ENCODE assay signal across 8 cellular contexts in genomic region chr22:38305481-38306448, GRCh38. TPM values are rescaled to one million over a fixed set of nuclear protein-coding genes. Genes with fewer than 3 reads are reported as not detected.
DNase-seq lines count a peak whose midpoint lies in the region; ATAC-seq and TF ChIP-seq lines count a peak whose summit lies in the region.

No MANE protein-coding gene starts in this region.

- peak overlapping the region; percentile 79 for H3K27ac Mint-ChIP-seq in activated CD8-positive, alpha-beta T cell treated with anti-CD3 and anti-CD28 coated beads for 36 hours
- peak overlapping the region; percentile 93 for H3K27ac Mint-ChIP-seq in progenitor cell of endocrine pancreas

- H3K9ac ChIP-seq in ES-I3 (ENCODE audit: low read depth, low read length) (peak overlapping the region; percentile 22; the same call in 1 of the 2 replicates), HUES48 (ENCODE audit: low read depth, low read length) (no peak overlapping the region), fibroblast of lung (ENCODE audit: insufficient read depth, low read length) (no peak overlapping the region)

- H3K4me3 ChIP-seq in HUES48 (ENCODE audit: low read depth, low read length) = no peak overlapping the region
- H3K4me3 ChIP-seq in fibroblast of lung (replicated peaks in 1 of 4; ENCODE audit: control extremely low read depth in 1 of 4, insufficient read depth in 1 of 4, low read depth in 3 of 4, low read length in 4 of 4) = no peak overlapping the region

- peaks cover 32% of the 10 kb centered on the region for H3K36me3 Mint-ChIP-seq in activated CD8-positive, alpha-beta T cell treated with anti-CD3 and anti-CD28 coated beads for 36 hours (ENCODE audit: low read depth)
- peaks cover 19% of the 10 kb centered on the region for H3K36me3 Mint-ChIP-seq in progenitor cell of endocrine pancreas (ENCODE audit: insufficient read depth)

- no peak overlapping the region for H3K4me3 Mint-ChIP-seq in activated CD8-positive, alpha-beta T cell treated with anti-CD3 and anti-CD28 coated beads for 36 hours
- H3K4me3 Mint-ChIP-seq in progenitor cell of endocrine pancreas (ENCODE audit: low read depth) = no peak overlapping the region

- peaks cover 94% of the 10 kb centered on the region for H3K79me2 ChIP-seq in fibroblast of lung (ENCODE audit: control insufficient read depth, insufficient read depth, low read length)

- CTCF ChIA-PET in activated CD8-positive, alpha-beta T cell treated with anti-CD3 and anti-CD28 coated beads for 36 hours (lab: Charles Lee) = interaction anchor here (0.7 to 1.6 kb wide), 7 partner anchors 8 to 254 kb away, joined by 3 to 6 read pairs (median 3); no protein-coding TSS in a partner anchor

- ATAC-seq in GM21423 (IDR thresholded peaks at IDR 0.05; ENCODE audit: unreplicated experiment) = peak; percentile 64
- peak; percentile 80 for ATAC-seq in activated CD8-positive, alpha-beta T cell treated with anti-CD3 and anti-CD28 coated beads for 36 hours

- H3K27me3 ChIP-seq in HUES48 (ENCODE audit: control insufficient read depth, insufficient read depth, low read length) (no peaks in the 10 kb centered on the region), fibroblast of lung (ENCODE audit: control insufficient read depth, insufficient read depth, low read length) (no peaks in the 10 kb centered on the region)

- peak overlapping the region; percentile 15 for H3K4me2 ChIP-seq in fibroblast of lung (ENCODE audit: extremely low read depth, insufficient read depth, low read length)

- H3K36me3 ChIP-seq in ES-I3 (ENCODE audit: insufficient read depth, low read length) (peaks cover 36% of the 10 kb centered on the region), HUES48 (ENCODE audit: control insufficient read depth, insufficient read depth, low read length) (peaks cover 84% of the 10 kb centered on the region), fibroblast of lung (ENCODE audit: control insufficient read depth, insufficient read depth, low read length) (peaks cover 27% of the 10 kb centered on the region)

- H3K9me3 Mint-ChIP-seq in activated CD8-positive, alpha-beta T cell treated with anti-CD3 and anti-CD28 coated beads for 36 hours = no peaks in the 10 kb centered on the region
- H3K9me3 Mint-ChIP-seq in progenitor cell of endocrine pancreas (ENCODE audit: low read depth) = no peaks in the 10 kb centered on the region

- no peaks in the 10 kb centered on the region for H3K27me3 Mint-ChIP-seq in activated CD8-positive, alpha-beta T cell treated with anti-CD3 and anti-CD28 coated beads for 36 hours
- no peaks in the 10 kb centered on the region for H3K27me3 Mint-ChIP-seq in progenitor cell of endocrine pancreas

- H3K27ac ChIP-seq in HUES48 (ENCODE audit: low read depth, low read length) (peak overlapping the region; percentile 12), fibroblast of lung (ENCODE audit: insufficient read depth, low read length) (peak overlapping the region; percentile 62)

- H3K4me1 ChIP-seq in ES-I3 (ENCODE audit: insufficient read depth, low read length) = peaks cover 20% of the 10 kb centered on the region
- peaks cover 21% of the 10 kb centered on the region for H3K4me1 ChIP-seq in HUES48 (ENCODE audit: control insufficient read depth, insufficient read depth, low read length)
- H3K4me1 ChIP-seq in fibroblast of lung (ENCODE audit: control insufficient read depth, extremely low read depth, insufficient read depth, low read length) = peaks cover 41% of the 10 kb centered on the region

- intact Hi-C loops in activated CD8-positive, alpha-beta T cell treated with anti-CD3 and anti-CD28 coated beads for 36 hours (cut with micrococcal nuclease) = no loop called here

- POLR2A ChIA-PET in activated CD8-positive, alpha-beta T cell treated with anti-CD3 and anti-CD28 coated beads for 36 hours (lab: Charles Lee) = interaction anchor here (0.6 to 2.3 kb wide), 6 partner anchors 9 to 1636 kb away, joined by 3 to 6 read pairs (median 4); no protein-coding TSS in a partner anchor

- H2AFZ ChIP-seq in fibroblast of lung (ENCODE audit: low read length) = no peak overlapping the region

- H3K9me3 ChIP-seq in ES-I3 (ENCODE audit: control insufficient read depth, insufficient read depth, low read length) (no peaks in the 10 kb centered on the region), HUES48 (ENCODE audit: control insufficient read depth, insufficient read depth, low read length) (no peaks in the 10 kb centered on the region), fibroblast of lung (ENCODE audit: control insufficient read depth, insufficient read depth, low read depth, low read length) (no peaks in the 10 kb centered on the region)

- H3K4me1 Mint-ChIP-seq in activated CD8-positive, alpha-beta T cell treated with anti-CD3 and anti-CD28 coated beads for 36 hours (ENCODE audit: low read depth) = peaks cover 36% of the 10 kb centered on the region
- peaks cover 15% of the 10 kb centered on the region for H3K4me1 Mint-ChIP-seq in progenitor cell of endocrine pancreas (ENCODE audit: low read depth)

- TF ChIP-seq CTCF in activated CD8-positive, alpha-beta T cell treated with anti-CD3 and anti-CD28 coated beads for 36 hours (IDR thresholded peaks at IDR 0.05) = no peak
- TF ChIP-seq CTCF in fibroblast of lung (conservative IDR thresholded peaks at IDR 0.05 in 1 of 2, IDR thresholded peaks at IDR 0.05 in 1 of 2; ENCODE audit: low read depth in 1 of 2, low read length in 2 of 2) (no peak), progenitor cell of endocrine pancreas (IDR thresholded peaks at IDR 0.05; ENCODE audit: unreplicated experiment) (no peak)

- peaks cover 7% of the 10 kb centered on the region for H4K20me1 ChIP-seq in fibroblast of lung (ENCODE audit: control insufficient read depth, extremely low read depth, insufficient read depth, low read length)

- DNase-seq in activated CD8-positive, alpha-beta T cell treated with anti-CD3 and anti-CD28 coated beads for 36 hours = peak; percentile 60
- DNase-seq in fibroblast of lung (ENCODE audit: low read depth in 2 of 2) (peak; percentile 57 to 68), progenitor cell of endocrine pancreas (ENCODE audit: low spot score, unreplicated experiment) (no peak), NCI-H510A treated with DMSO at 0.1 percent for 48 hours (lab: John Stamatoyannopoulos, UW) (no peak), HPDE6-E6E7 (ENCODE audit: extremely low spot score) (no peak)

RNA-seq across cellular contexts. Expression of gene CSNK1E, which starts 11.5 kb away (rescaled TPM):
- total RNA-seq in activated CD8-positive, alpha-beta T cell treated with anti-CD3 and anti-CD28 coated beads for 36 hours = 100 to 1,000 TPM; 123 TPM
- total RNA-seq in fibroblast of lung = 85.0 and 99.3 TPM in 2 replicates
- polyA plus RNA-seq in fibroblast of lung = 121 and 145 TPM in 2 replicates
- polyA plus RNA-seq in fibroblast of lung (2012) = 93.6 and 106 TPM in 2 replicates
- 160 and 250 TPM in 2 replicates for polyA minus RNA-seq in fibroblast of lung (ENCODE audit: low replicate concordance)
- 246 and 250 TPM in 2 replicates for total RNA-seq in progenitor cell of endocrine pancreas

RNA-seq across cellular contexts. Expression of gene TMEM184B, which starts 33.0 kb away (rescaled TPM):
- total RNA-seq in activated CD8-positive, alpha-beta T cell treated with anti-CD3 and anti-CD28 coated beads for 36 hours = 10 to 100 TPM; 15.7 to 16.8 TPM
- total RNA-seq in fibroblast of lung (19.5 and 28.2 TPM in 2 replicates), progenitor cell of endocrine pancreas (67.3 and 71.7 TPM in 2 replicates)
- polyA plus RNA-seq in fibroblast of lung = 37.2 and 40.3 TPM in 2 replicates
- polyA plus RNA-seq in fibroblast of lung (2012) = 55.8 and 60.3 TPM in 2 replicates
- 82.2 and 114 TPM in 2 replicates for polyA minus RNA-seq in fibroblast of lung (ENCODE audit: low replicate concordance)

Comparison
In these comparisons a context has a peak if more than half of its experiments do, and no peak if none do; other contexts are left out.
1. DNase-seq: peak in activated CD8-positive, alpha-beta T cell treated with anti-CD3 and anti-CD28 coated beads for 36 hours (single experiment) and fibroblast of lung (2 of 2); none in progenitor cell of endocrine pancreas (single experiment), NCI-H510A treated with DMSO at 0.1 percent for 48 hours (single experiment) and HPDE6-E6E7 (single experiment).